ENCODE assay signal across 8 cellular contexts in genomic region chr2:110674620-110675555, GRCh38. TPM values are rescaled to one million over a fixed set of nuclear protein-coding genes. Genes with fewer than 3 reads are reported as not detected.
DNase-seq lines count a peak whose midpoint lies in the region; ATAC-seq and TF ChIP-seq lines count a peak whose summit lies in the region.

No MANE protein-coding gene starts in this region.

- DNase-seq in Daoy (ENCODE audit: low read depth) (peak; percentile 64), BE2C (no peak), Right ventricle myocardium inferior (ENCODE audit: missing footprints) (no peak)

- peak overlapping the region; percentile 53 for H3K4me3 Mint-ChIP-seq in stimulated activated memory B cell treated with anti-CD40 and anti-IgM and Interleukin-4, amounts not matched to agents 10 μg/mL and 1 μg/mL and 100 μg/mL, for 72 hours

- no peaks in the 10 kb centered on the region for H3K36me3 ChIP-seq in BE2C

- H3K27ac Mint-ChIP-seq in stimulated activated memory B cell treated with anti-CD40 and anti-IgM and Interleukin-4, amounts not matched to agents 10 μg/mL and 1 μg/mL and 100 μg/mL, for 72 hours = peak overlapping the region; percentile 65

- peaks cover 28% of the 10 kb centered on the region for H3K4me1 Mint-ChIP-seq in stimulated activated memory B cell treated with anti-CD40 and anti-IgM and Interleukin-4, amounts not matched to agents 10 μg/mL and 1 μg/mL and 100 μg/mL, for 72 hours

- H3K4me3 ChIP-seq in BE2C (ENCODE audit: low read depth, low read length) = no peak overlapping the region

- no peaks in the 10 kb centered on the region for H3K4me1 ChIP-seq in BE2C

- no peaks in the 10 kb centered on the region for H3K9me3 ChIP-seq in BE2C

- no peaks in the 10 kb centered on the region for H3K36me3 Mint-ChIP-seq in stimulated activated memory B cell treated with anti-CD40 and anti-IgM and Interleukin-4, amounts not matched to agents 10 μg/mL and 1 μg/mL and 100 μg/mL, for 72 hours

- ATAC-seq in GM19397 (IDR thresholded peaks at IDR 0.05; ENCODE audit: unreplicated experiment) = peak; percentile 82
- peak; percentile 79 for ATAC-seq in HG03342 (IDR thresholded peaks at IDR 0.05; ENCODE audit: unreplicated experiment)
- ATAC-seq in esophagus mucosa = peak; percentile 29
- peak; percentile 95 for ATAC-seq in stimulated activated memory B cell treated with anti-CD40 and anti-IgM and Interleukin-4, amounts not matched to agents 10 μg/mL and 1 μg/mL and 100 μg/mL, for 72 hours
- ATAC-seq in Right ventricle myocardium inferior = no peak

- TF ChIP-seq CTCF in BE2C (IDR thresholded peaks at IDR 0.05; ENCODE audit: low read depth, low read length) = no peak

- peak; percentile 29; the same call in 1 of the 2 replicates for TF ChIP-seq POLR2A in Raji (IDR thresholded peaks at IDR 0.05; ENCODE audit: insufficient read depth, low read depth, low read length)

- intact Hi-C loops in Right ventricle myocardium inferior (cut with DNase I) = loop anchor here (5.0 kb wide), 1 partner anchor 82 kb away; no protein-coding TSS in a partner anchor

- no peaks in the 10 kb centered on the region for H3K9me3 Mint-ChIP-seq in stimulated activated memory B cell treated with anti-CD40 and anti-IgM and Interleukin-4, amounts not matched to agents 10 μg/mL and 1 μg/mL and 100 μg/mL, for 72 hours

- no peaks in the 10 kb centered on the region for H3K27me3 ChIP-seq in BE2C

- H3K27me3 Mint-ChIP-seq in stimulated activated memory B cell treated with anti-CD40 and anti-IgM and Interleukin-4, amounts not matched to agents 10 μg/mL and 1 μg/mL and 100 μg/mL, for 72 hours = no peaks in the 10 kb centered on the region

RNA-seq across cellular contexts. Expression of gene BUB1, which starts 3.0 kb away (rescaled TPM):
- 122 and 135 TPM in 2 replicates for total RNA-seq in Daoy (2014; rRNA removed; shearing (Covaris generic))
- total RNA-seq in esophagus mucosa (15.9 TPM), Right ventricle myocardium inferior (0.87 TPM)
- 1.2 TPM for polyA plus RNA-seq in BE2C (2012; ENCODE audit: insufficient read depth, insufficient read length, low read depth)

RNA-seq across cellular contexts. Expression of gene ACOXL, which starts 57.5 kb away (rescaled TPM):
- 1.6 TPM in 1 of 2 replicates, not detected in the other for total RNA-seq in Daoy (2014; rRNA removed; shearing (Covaris generic))
- total RNA-seq in esophagus mucosa (not detected), Right ventricle myocardium inferior (not detected)
- polyA plus RNA-seq in BE2C (2012; ENCODE audit: insufficient read depth, insufficient read length, low read depth) = 0.82 TPM
